ENCODE assay signal across 16 cellular contexts in genomic region chr3:150388468-150389418, GRCh38.
"Had no signal": no experiment of that assay in that cellular context is flagged by ENCODE, and none has a peak within 500 bp of the region (broad histone marks: within the 10 kb centered on the region; RNA-seq: fewer than 3 reads in every experiment).

No MANE protein-coding gene starts in this region.

- DNase-seq: activated CD4-positive, alpha-beta T cell treated with anti-CD3 and anti-CD28 coated beads, Interleukin-2, amount 10 ng/mL, durations not matched to agents 7 days and 5 days; activated CD4-positive, CD25-positive, alpha-beta regulatory T cell; activated CD8-positive, alpha-beta memory T cell treated with anti-CD3 and anti-CD28 coated beads, Interleukin-2, amount 50 U/mL, for 48 hours; activated gamma-delta T cell treated with Interleukin-2 at 50 U/mL for 16 hours; activated naive CD8-positive, alpha-beta T cell treated with anti-CD3 and anti-CD28 coated beads for 36 hours; activated T-cell treated with anti-CD3 and anti-CD28 coated beads, Interleukin-2, amount 50 U/mL, for 72 hours; cerebellar nuclear complex; hippocampal formation; kidney; left ventricle myocardium superior; spleen; stimulated activated naive CD8-positive, alpha-beta T cell treated with anti-CD3 and anti-CD28 coated beads, Interleukin-15, amount 100 ng/mL, for 72 hours had no signal

- H3K4me3 Mint-ChIP-seq: activated CD4-positive, alpha-beta T cell treated with anti-CD3 and anti-CD28 coated beads, Interleukin-2, amount 10 ng/mL, durations not matched to agents 7 days and 5 days; activated naive CD8-positive, alpha-beta T cell treated with anti-CD3 and anti-CD28 coated beads for 36 hours; activated T-cell treated with anti-CD3 and anti-CD28 coated beads, Interleukin-2, amount 50 U/mL, for 72 hours; dendritic cell treated with granulocyte-macrophage colony-stimulating factor and Interleukin-4, amounts not matched to agents 40 ng/mL and 50 ng/mL, for 4 days; stimulated activated naive CD8-positive, alpha-beta T cell treated with anti-CD3 and anti-CD28 coated beads, Interleukin-15, amount 100 ng/mL, for 72 hours; type B pancreatic cell had no signal

- H3K27ac Mint-ChIP-seq: activated CD4-positive, alpha-beta T cell treated with anti-CD3 and anti-CD28 coated beads, Interleukin-2, amount 10 ng/mL, durations not matched to agents 7 days and 5 days; activated naive CD8-positive, alpha-beta T cell treated with anti-CD3 and anti-CD28 coated beads for 36 hours; activated T-cell treated with anti-CD3 and anti-CD28 coated beads, Interleukin-2, amount 50 U/mL, for 72 hours; dendritic cell treated with granulocyte-macrophage colony-stimulating factor and Interleukin-4, amounts not matched to agents 40 ng/mL and 50 ng/mL, for 4 days; stimulated activated naive CD8-positive, alpha-beta T cell treated with anti-CD3 and anti-CD28 coated beads, Interleukin-15, amount 100 ng/mL, for 72 hours; type B pancreatic cell had no signal

- H3K27ac ChIP-seq: breast epithelium, spleen had no signal

- H3K27me3 ChIP-seq: breast epithelium, spleen had no signal

- H3K4me1 ChIP-seq: breast epithelium had no signal

- FAIRE-seq: kidney, TTC549 had no signal

- H3K36me3 ChIP-seq: breast epithelium, spleen had no signal

- H3K4me3 ChIP-seq: breast epithelium, spleen had no signal

- H3K9me3 ChIP-seq: breast epithelium, spleen had no signal

- H3K27me3 Mint-ChIP-seq: activated CD4-positive, alpha-beta T cell treated with anti-CD3 and anti-CD28 coated beads, Interleukin-2, amount 10 ng/mL, durations not matched to agents 7 days and 5 days; activated naive CD8-positive, alpha-beta T cell treated with anti-CD3 and anti-CD28 coated beads for 36 hours; dendritic cell treated with granulocyte-macrophage colony-stimulating factor and Interleukin-4, amounts not matched to agents 40 ng/mL and 50 ng/mL, for 4 days; stimulated activated naive CD8-positive, alpha-beta T cell treated with anti-CD3 and anti-CD28 coated beads, Interleukin-15, amount 100 ng/mL, for 72 hours; type B pancreatic cell had no signal

- H3K9me3 Mint-ChIP-seq: activated CD4-positive, alpha-beta T cell treated with anti-CD3 and anti-CD28 coated beads, Interleukin-2, amount 10 ng/mL, durations not matched to agents 7 days and 5 days; activated naive CD8-positive, alpha-beta T cell treated with anti-CD3 and anti-CD28 coated beads for 36 hours; activated T-cell treated with anti-CD3 and anti-CD28 coated beads, Interleukin-2, amount 50 U/mL, for 72 hours; dendritic cell treated with granulocyte-macrophage colony-stimulating factor and Interleukin-4, amounts not matched to agents 40 ng/mL and 50 ng/mL, for 4 days; stimulated activated naive CD8-positive, alpha-beta T cell treated with anti-CD3 and anti-CD28 coated beads, Interleukin-15, amount 100 ng/mL, for 72 hours had no signal

- H3K36me3 Mint-ChIP-seq: type B pancreatic cell had no signal
